In genomic region chr19:1283917-1284292, GRCh38 we compare ENCODE assay signal across 24 cellular contexts. TPM values are rescaled to one million over a fixed set of nuclear protein-coding genes. Genes with fewer than 3 reads are reported as not detected.
DNase-seq lines count a peak whose midpoint lies in the region; ATAC-seq and TF ChIP-seq lines count a peak whose summit lies in the region.
"Had no signal": no experiment of that assay in that cellular context is flagged by ENCODE, and none has a peak within 500 bp of the region (broad histone marks: within the 10 kb centered on the region; RNA-seq: fewer than 3 reads in every experiment).

No MANE protein-coding gene starts in this region.

- H3K9me3 ChIP-seq in T-helper 17 cell (ENCODE audit: control insufficient read depth, low read length, poor library complexity, severe bottlenecking): no peaks in the 10 kb centered on the region
- H3K9me3 ChIP-seq in esophagus squamous epithelium: no peaks in the 10 kb centered on the region
- H3K9me3 ChIP-seq in neuronal stem cell (replicated peaks in 1 of 2; ENCODE audit: control insufficient read depth in 2 of 2, insufficient read depth in 1 of 2, low read depth in 1 of 2, low read length in 2 of 2): no peaks in the 10 kb centered on the region
- H3K9me3 ChIP-seq: ascending aorta, mucosa of descending colon, testis had no signal

- peaks cover 17% of the 10 kb centered on the region for H3K27me3 Mint-ChIP-seq in T-helper 17 cell

- H2AK5ac ChIP-seq in neuronal stem cell (ENCODE audit: low read depth, low read length): peak overlapping the region; percentile 86

- no peak overlapping the region for H3K14ac ChIP-seq in neuronal stem cell (ENCODE audit: low read length)

- no peak for DNase-seq in T-helper 17 cell
- no peak for DNase-seq in esophagus squamous epithelium (lab: John Stamatoyannopoulos, UW)
- no peak for DNase-seq in neuronal stem cell (ENCODE audit: low spot score)
- no peak for DNase-seq in AML-193 (lab: John Stamatoyannopoulos, UW)
- no peak for DNase-seq in COR-L47 (lab: John Stamatoyannopoulos, UW)
- DNase-seq: activated CD4-positive, alpha-beta T cell treated with anti-CD3 and anti-CD28 coated beads for 1 hour; activated naive CD4-positive, alpha-beta T cell treated with anti-CD3 and anti-CD28 coated beads, Interleukin-2, amount 10 ng/mL, durations not matched to agents 7 days and 5 days; activated T-cell treated with anti-CD3 and anti-CD28 coated beads, Interleukin-2, amount 50 U/mL, for 24 hours; central memory CD4-positive, alpha-beta T cell; dorsolateral prefrontal cortex; foreskin melanocyte; GOT3; hippocampal formation; NCI-H187 treated with DMSO at 0.1 percent for 48 hours; NCI-H748 treated with DMSO at 0.1 percent for 48 hours; stimulated activated CD4-positive, alpha-beta T cell treated with anti-CD3 and anti-CD28 coated beads, Interleukin-2, amount 100 ng/mL, for 24 hours had no signal

- peaks cover 13% of the 10 kb centered on the region for H3K4me1 Mint-ChIP-seq in T-helper 17 cell

- H3K36me3 ChIP-seq in esophagus squamous epithelium (peaks cover 0 to 10% (median 3%) of the 10 kb centered on the region in 3 donors), neuronal stem cell (replicated peaks in 1 of 2; ENCODE audit: control insufficient read depth in 2 of 2, insufficient read depth in 2 of 2, low read length in 2 of 2) (peaks cover 7 to 8% of the 10 kb centered on the region in 2 donors)

- H3K79me1 ChIP-seq in neuronal stem cell (ENCODE audit: low read depth, low read length): peaks cover 22% of the 10 kb centered on the region

- peaks cover 7 to 59% (median 22%) of the 10 kb centered on the region in 3 donors for H3K4me1 ChIP-seq in esophagus squamous epithelium
- peaks cover 12 to 33% of the 10 kb centered on the region in 2 donors for H3K4me1 ChIP-seq in neuronal stem cell (ENCODE audit: control insufficient read depth in 2 of 2, insufficient read depth in 1 of 2, low read depth in 1 of 2, low read length in 2 of 2)
- H3K4me1 ChIP-seq: ascending aorta had no signal

- intact Hi-C loops in esophagus squamous epithelium (cut with DNase I): loop anchor here (10.0 kb wide), 1 partner anchor 171 kb away; the partner anchor contains the start of gene APC2

- H2BK12ac ChIP-seq in neuronal stem cell (ENCODE audit: low read length): no peak overlapping the region

- no peak overlapping the region for H2BK5ac ChIP-seq in neuronal stem cell (ENCODE audit: low read length)

- H3K23ac ChIP-seq in neuronal stem cell (ENCODE audit: low read depth, low read length, poor library complexity): peak overlapping the region; percentile 44

- WGBS in esophagus squamous epithelium, 2 donors: no CpG with 5 or more reads among the region's 12 CpGs
- no CpG with 5 or more reads among the region's 12 CpGs for WGBS in neuronal stem cell (ENCODE audit: extremely low coverage in 2 of 2, insufficient read length in 2 of 2, insufficient replicate concordance in 1 of 2), 2 donors

- ATAC-seq in T-helper 17 cell (no peak), HG02970 (IDR thresholded peaks at IDR 0.05; ENCODE audit: low FRiP score, unreplicated experiment) (no peak)
- ATAC-seq: stimulated activated memory B cell treated with anti-CD40 and anti-IgM and Interleukin-4, amounts not matched to agents 10 μg/mL and 1 μg/mL and 100 μg/mL, for 72 hours had no signal

- peak overlapping the region; percentile 71 for H3K18ac ChIP-seq in neuronal stem cell (ENCODE audit: low read length)

- H2BK15ac ChIP-seq in neuronal stem cell (ENCODE audit: low read length): peak overlapping the region; percentile 91

- H3K27ac ChIP-seq in esophagus squamous epithelium: peak overlapping the region in 3 of 4 donors; percentile 60 to 72 (median 64)
- no peak overlapping the region for H3K27ac ChIP-seq in neuronal stem cell (replicated peaks; ENCODE audit: low read length)
- H3K27ac ChIP-seq: ascending aorta, dorsolateral prefrontal cortex, skin epidermis had no signal

- H4K91ac ChIP-seq in neuronal stem cell (ENCODE audit: low read depth, low read length, poor library complexity): no peak overlapping the region

- H3K27ac Mint-ChIP-seq in T-helper 17 cell: no peak overlapping the region
- H3K27ac Mint-ChIP-seq: activated naive CD4-positive, alpha-beta T cell treated with anti-CD3 and anti-CD28 coated beads, Interleukin-2, amount 10 ng/mL, durations not matched to agents 7 days and 5 days; activated T-cell treated with anti-CD3 and anti-CD28 coated beads, Interleukin-2, amount 50 U/mL, for 24 hours; stimulated activated memory B cell treated with anti-CD40 and anti-IgM and Interleukin-4, amounts not matched to agents 10 μg/mL and 1 μg/mL and 100 μg/mL, for 72 hours had no signal

- peak overlapping the region; percentile 11 for H3K4ac ChIP-seq in neuronal stem cell (ENCODE audit: low read length)

- H4K8ac ChIP-seq in neuronal stem cell (ENCODE audit: low read depth, low read length): no peak overlapping the region

- peaks cover 2% of the 10 kb centered on the region for H3K36me3 Mint-ChIP-seq in T-helper 17 cell (ENCODE audit: low read depth)

- no peak overlapping the region for H3K9ac ChIP-seq in neuronal stem cell (ENCODE audit: low read depth, low read length, poor library complexity)

- no peak overlapping the region for H3K4me3 ChIP-seq in esophagus squamous epithelium
- no peak overlapping the region for H3K4me3 ChIP-seq in neuronal stem cell (ENCODE audit: low read length in 2 of 2)
- H3K4me3 ChIP-seq: ascending aorta, dorsolateral prefrontal cortex, mucosa of descending colon, skin epidermis, testis had no signal

- H3K4me3 Mint-ChIP-seq in T-helper 17 cell: peak overlapping the region; percentile 81
- H3K4me3 Mint-ChIP-seq: activated naive CD4-positive, alpha-beta T cell treated with anti-CD3 and anti-CD28 coated beads, Interleukin-2, amount 10 ng/mL, durations not matched to agents 7 days and 5 days; activated T-cell treated with anti-CD3 and anti-CD28 coated beads, Interleukin-2, amount 50 U/mL, for 24 hours had no signal

- H3K27me3 ChIP-seq in esophagus squamous epithelium: peaks cover 15 to 62% (median 22%) of the 10 kb centered on the region in 4 donors
- peaks cover 0 to 11% (median 4%) of the 10 kb centered on the region in 3 experiments for H3K27me3 ChIP-seq in neuronal stem cell (ENCODE audit: control insufficient read depth in 3 of 3, insufficient read depth in 3 of 3, low read depth in 1 of 3, low read length in 3 of 3)
- H3K27me3 ChIP-seq: testis had no signal

- no peak overlapping the region for H3K4me2 ChIP-seq in neuronal stem cell (ENCODE audit: insufficient read depth, low read length, poor library complexity, severe bottlenecking)

- no peak overlapping the region for H2BK120ac ChIP-seq in neuronal stem cell (ENCODE audit: low read depth, low read length)

- TF ChIP-seq POLR2A in esophagus squamous epithelium (IDR thresholded peaks at IDR 0.05): no peak

- TF ChIP-seq CTCF in esophagus squamous epithelium (IDR thresholded peaks at IDR 0.05): no peak

- H2AFZ ChIP-seq in neuronal stem cell (ENCODE audit: low read length): no peak overlapping the region

RNA-seq across cellular contexts. Expression of gene EFNA2, which starts 1.8 kb away (rescaled TPM):
- not detected for total RNA-seq in T-helper 17 cell
- not detected for total RNA-seq in esophagus squamous epithelium
- 41.4 TPM for polyA plus RNA-seq in neuronal stem cell (2013, experiment 1 of 2)
- polyA plus RNA-seq in neuronal stem cell (2013, experiment 2 of 2): 40.6 TPM
- total RNA-seq: ascending aorta, LHCN-M2, lower leg skin had no signal

RNA-seq across cellular contexts. Expression of gene FAM174C, which starts 8.6 kb away (rescaled TPM):
- total RNA-seq in T-helper 17 cell (10 to 100 TPM; 40.6 to 43.6 TPM), esophagus squamous epithelium (10 to 100 TPM; 31.5 to 69.8 (median 50.5) TPM)
- polyA plus RNA-seq in neuronal stem cell (2013, experiment 1 of 2): 23.8 TPM
- 24.1 TPM for polyA plus RNA-seq in neuronal stem cell (2013, experiment 2 of 2)

RNA-seq across cellular contexts. Expression of gene CIRBP, which starts 14.8 kb away (rescaled TPM):
- total RNA-seq in T-helper 17 cell (100 to 1,000 TPM; 460 to 474 TPM), esophagus squamous epithelium (100 to 1,000 TPM; 116 to 415 (median 238) TPM)
- polyA plus RNA-seq in neuronal stem cell (2013, experiment 1 of 2): 218 TPM
- polyA plus RNA-seq in neuronal stem cell (2013, experiment 2 of 2): 217 TPM

RNA-seq across cellular contexts. Expression of gene MIDN, which starts 35.5 kb away (rescaled TPM):
- total RNA-seq in T-helper 17 cell (100 to 1,000 TPM in 1 of 2 donors, 10 to 100 TPM in 1; 87.1 to 113 TPM), esophagus squamous epithelium (10 to 100 TPM; 12.4 to 65.0 (median 40.4) TPM)
- 98.3 TPM for polyA plus RNA-seq in neuronal stem cell (2013, experiment 1 of 2)
- 99.9 TPM for polyA plus RNA-seq in neuronal stem cell (2013, experiment 2 of 2)

RNA-seq across cellular contexts. Expression of gene ATP5F1D, which starts 42.4 kb away (rescaled TPM):
- total RNA-seq in T-helper 17 cell (100 to 1,000 TPM; 104 to 115 TPM), esophagus squamous epithelium (100 to 1,000 TPM in 3 of 4 donors, 10 to 100 TPM in 1; 83.4 to 171 (median 132) TPM)
- 106 TPM for polyA plus RNA-seq in neuronal stem cell (2013, experiment 1 of 2)
- 101 TPM for polyA plus RNA-seq in neuronal stem cell (2013, experiment 2 of 2)
